In genomic region chr20:57529810-57530209, GRCh38 we compare ENCODE assay signal across 1 cellular context.
TF ChIP-seq lines count a peak whose summit lies in the region.

No MANE protein-coding gene starts in this region.

TF ChIP-seq in A549, 52 proteins besides CTCF, POLR2A, EP300 and RAD21 (continued from another document):
- no peak for TF ChIP-seq HES2 (IDR thresholded peaks at IDR 0.05)
- no peak for TF ChIP-seq PHF8 (IDR thresholded peaks at IDR 0.05; ENCODE audit: borderline replicate concordance, low read depth)
- TF ChIP-seq ESRRA (IDR thresholded peaks at IDR 0.05; ENCODE audit: borderline replicate concordance, low read length) = no peak
- TF ChIP-seq MAFK (IDR thresholded peaks at IDR 0.05; ENCODE audit: partially characterized antibody) = no peak
- TF ChIP-seq MYC (IDR thresholded peaks at IDR 0.05; ENCODE audit: borderline replicate concordance, low read length) = no peak
- TF ChIP-seq RNF2 (IDR thresholded peaks at IDR 0.05; ENCODE audit: borderline replicate concordance, low read depth) = no peak
- TF ChIP-seq RCOR1 (IDR thresholded peaks at IDR 0.05; ENCODE audit: low read depth, low read length) = no peak
